ENCODE assay signal across 8 cellular contexts in genomic region chr1:167555971-167556714, GRCh38. TPM values are rescaled to one million over a fixed set of nuclear protein-coding genes. Genes with fewer than 3 reads are reported as not detected.
A peak's percentile ranks its signal among the peaks of the same experiment; 100 is the strongest.
DNase-seq lines count a peak whose midpoint lies in the region; ATAC-seq and TF ChIP-seq lines count a peak whose summit lies in the region.

No MANE protein-coding gene starts in this region.

- H3K4me3 ChIP-seq in GM06990 (replicated peaks; ENCODE audit: low read depth, low read length), result no peak overlapping the region
- no peak overlapping the region for H3K4me3 ChIP-seq in SJSA1
- no peak overlapping the region for H3K4me3 ChIP-seq in uterus

- TF ChIP-seq POLR2A in uterus (IDR thresholded peaks at IDR 0.05), result no peak

- no peak overlapping the region for H3K4me3 Mint-ChIP-seq in activated naive CD4-positive, alpha-beta T cell treated with anti-CD3 and anti-CD28 coated beads for 36 hours
- H3K4me3 Mint-ChIP-seq in progenitor cell of endocrine pancreas (ENCODE audit: low read depth), result no peak overlapping the region

- peaks cover 27% of the 10 kb centered on the region for H3K4me1 Mint-ChIP-seq in activated naive CD4-positive, alpha-beta T cell treated with anti-CD3 and anti-CD28 coated beads for 36 hours (ENCODE audit: low read depth)
- H3K4me1 Mint-ChIP-seq in progenitor cell of endocrine pancreas (ENCODE audit: low read depth), result peaks cover 8% of the 10 kb centered on the region

- ATAC-seq in GM21576 (IDR thresholded peaks at IDR 0.05; ENCODE audit: unreplicated experiment), result no peak

- DNase-seq in GM06990 (ENCODE audit: extremely low read depth, insufficient read length), result peak; percentile 68
- peak; percentile 69 for DNase-seq in M059J (ENCODE audit: low read depth)
- peak; percentile 59 to 64 for DNase-seq in SJSA1 (ENCODE audit: low read depth in 1 of 2, low spot score in 2 of 2)
- peak; percentile 90 for DNase-seq in activated naive CD4-positive, alpha-beta T cell treated with anti-CD3 and anti-CD28 coated beads for 36 hours
- DNase-seq in glomerular visceral epithelial cell (ENCODE audit: extremely low spot score), result peak; percentile 73
- peak; percentile 43 for DNase-seq in progenitor cell of endocrine pancreas (ENCODE audit: low spot score, unreplicated experiment)
- DNase-seq in uterus, result peak; percentile 61 to 79

- H3K4me1 ChIP-seq in SJSA1 (replicated peaks) (peaks cover 11% of the 10 kb centered on the region), uterus (no peaks in the 10 kb centered on the region)

- H3K27ac Mint-ChIP-seq in activated naive CD4-positive, alpha-beta T cell treated with anti-CD3 and anti-CD28 coated beads for 36 hours, result no peak overlapping the region
- H3K27ac Mint-ChIP-seq in progenitor cell of endocrine pancreas, result no peak overlapping the region

- H3K27me3 ChIP-seq in GM06990 (replicated peaks; ENCODE audit: control insufficient read depth, insufficient read depth, low read length) (no peaks in the 10 kb centered on the region), SJSA1 (replicated peaks) (no peaks in the 10 kb centered on the region), uterus (no peaks in the 10 kb centered on the region)

- intact Hi-C loops in activated naive CD4-positive, alpha-beta T cell treated with anti-CD3 and anti-CD28 coated beads for 36 hours (cut with micrococcal nuclease), result loop anchor here (1.0 kb wide), 2 partner anchors 132 to 490 kb away; no protein-coding TSS in a partner anchor
- intact Hi-C loops in uterus (cut with DNase I; ENCODE audit: low total_unique reads), result no loop called here

- H3K36me3 ChIP-seq in GM06990 (ENCODE audit: control insufficient read depth, insufficient read depth, low read length), result no peaks in the 10 kb centered on the region
- H3K36me3 ChIP-seq in SJSA1, result 0 out of 2 replicates have a peak, but pooled peaks cover 4% of the 10 kb centered on the region
- no peaks in the 10 kb centered on the region for H3K36me3 ChIP-seq in uterus

- TF ChIP-seq CTCF in GM06990 (IDR thresholded peaks at IDR 0.05; ENCODE audit: insufficient read depth, low read length, poor library complexity, severe bottlenecking) (peak; percentile 85), progenitor cell of endocrine pancreas (IDR thresholded peaks at IDR 0.05; ENCODE audit: unreplicated experiment) (peak; percentile 88), uterus (IDR thresholded peaks at IDR 0.05) (peak; percentile 70 to 80 (median 78))

- H3K27me3 Mint-ChIP-seq in activated naive CD4-positive, alpha-beta T cell treated with anti-CD3 and anti-CD28 coated beads for 36 hours (ENCODE audit: low read depth), result no peaks in the 10 kb centered on the region
- H3K27me3 Mint-ChIP-seq in progenitor cell of endocrine pancreas, result no peaks in the 10 kb centered on the region

- H3K27ac ChIP-seq in SJSA1 (no peak overlapping the region), uterus (no peak overlapping the region)

- no peaks in the 10 kb centered on the region for H3K9me3 Mint-ChIP-seq in activated naive CD4-positive, alpha-beta T cell treated with anti-CD3 and anti-CD28 coated beads for 36 hours
- H3K9me3 Mint-ChIP-seq in progenitor cell of endocrine pancreas (ENCODE audit: low read depth), result no peaks in the 10 kb centered on the region

- H3K36me3 Mint-ChIP-seq in activated naive CD4-positive, alpha-beta T cell treated with anti-CD3 and anti-CD28 coated beads for 36 hours (ENCODE audit: low read depth), result no peaks in the 10 kb centered on the region
- H3K36me3 Mint-ChIP-seq in progenitor cell of endocrine pancreas (ENCODE audit: insufficient read depth), result no peaks in the 10 kb centered on the region

- no peaks in the 10 kb centered on the region; the same call in 1 of the 2 replicates for H3K9me3 ChIP-seq in SJSA1 (replicated peaks)
- H3K9me3 ChIP-seq in uterus, result no peaks in the 10 kb centered on the region

- CTCF ChIA-PET in activated naive CD4-positive, alpha-beta T cell treated with anti-CD3 and anti-CD28 coated beads for 36 hours (lab: Charles Lee), result interaction anchor here (0.6 to 4.0 kb wide), 37 partner anchors 9 to 491 kb away, joined by 3 to 30 read pairs (median 4); no protein-coding TSS in a partner anchor

RNA-seq across cellular contexts. Expression of gene CREG1, which starts 2.6 kb away (rescaled TPM):
- total RNA-seq in M059J (2014; rRNA removed; shearing (Covaris generic)), result 74.8 and 81.5 TPM in 2 replicates
- total RNA-seq in SJSA1 (2014; rRNA removed; shearing (Covaris generic)), result 46.2 and 54.7 TPM in 2 replicates
- 10 to 100 TPM in 1 of 2 experiments, 1 to 10 TPM in 1; 9.6 to 10.7 TPM for total RNA-seq in activated naive CD4-positive, alpha-beta T cell treated with anti-CD3 and anti-CD28 coated beads for 36 hours
- 27.7 and 32.3 TPM in 2 replicates for total RNA-seq in progenitor cell of endocrine pancreas
- 100 to 1,000 TPM in 2 of 4 donors, 10 to 100 TPM in 2; 72.7 to 161 (median 91.0) TPM for total RNA-seq in uterus

RNA-seq across cellular contexts. Expression of gene CD247, which starts 37.8 kb away (rescaled TPM):
- not detected in 2 replicates for total RNA-seq in M059J (2014; rRNA removed; shearing (Covaris generic))
- total RNA-seq in SJSA1 (2014; rRNA removed; shearing (Covaris generic)), result not detected in 2 replicates
- 10 to 100 TPM; 73.5 to 78.3 TPM for total RNA-seq in activated naive CD4-positive, alpha-beta T cell treated with anti-CD3 and anti-CD28 coated beads for 36 hours
- total RNA-seq in progenitor cell of endocrine pancreas (not detected in 2 replicates), uterus (1 to 10 TPM in 2 of 4 donors, not detected in 2; 1.6 to 3.3 TPM)

Comparison
In these comparisons a context has a peak if more than half of its experiments do, and no peak if none do; other contexts are left out.
1. RNA of gene CD247, which starts 37.8 kb away (total RNA-seq): 73.5 to 78.3 TPM in activated naive CD4-positive, alpha-beta T cell treated with anti-CD3 and anti-CD28 coated beads for 36 hours; 1.6 to 3.3 TPM in uterus, not detected in progenitor cell of endocrine pancreas, not detected in M059J and not detected in SJSA1; every median in the first group is over 10 times any median in the second.
2. Peak in every context shown above with its lines, with median percentiles within 50 percentile points of each other: DNase-seq and CTCF ChIP-seq.